In the genomic region with DNA sequence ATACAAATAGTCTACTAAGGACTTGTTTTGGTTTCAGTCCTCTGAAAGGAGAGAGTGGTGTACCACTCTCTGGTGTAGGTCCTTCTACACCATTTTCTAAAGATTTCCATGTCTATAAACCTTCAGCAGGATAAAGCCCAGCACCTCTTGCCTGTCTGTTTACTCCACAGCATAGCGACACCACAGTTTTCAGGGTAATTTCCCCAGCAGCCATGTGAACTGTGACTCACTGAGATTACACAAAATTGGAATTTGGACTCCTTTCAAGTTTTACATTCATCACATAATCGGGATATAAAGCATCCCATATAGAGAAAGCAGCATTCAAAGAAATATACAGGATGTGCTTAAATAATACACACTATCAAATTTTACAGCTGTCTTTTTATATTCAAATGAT, we compare ENCODE assay signal across 13 cellular contexts.
A peak's percentile ranks its signal among the peaks of the same experiment; 100 is the strongest.
DNase-seq lines count a peak whose midpoint lies in the region; ATAC-seq and TF ChIP-seq lines count a peak whose summit lies in the region.
"Had no signal": no experiment of that assay in that cellular context is flagged by ENCODE, and none has a peak within 500 bp of the region (broad histone marks: within the 10 kb centered on the region; RNA-seq: fewer than 3 reads in every experiment).

No MANE protein-coding gene starts in this region.

- H3K27ac Mint-ChIP-seq in chondrocyte (ENCODE audit: unreplicated experiment) (peak overlapping the region; percentile 54), mesothelial cell of epicardium (peak overlapping the region; percentile 53)
- H3K27ac Mint-ChIP-seq: T-cell had no signal

- H3K27me3 Mint-ChIP-seq in chondrocyte (ENCODE audit: low read depth) (no peaks in the 10 kb centered on the region), mesothelial cell of epicardium (ENCODE audit: low read depth) (no peaks in the 10 kb centered on the region)

- TF ChIP-seq EP300 in ovary (IDR thresholded peaks at IDR 0.05): no peak

- H3K4me1 ChIP-seq in ovary (ENCODE audit: insufficient read depth): peaks cover 1% of the 10 kb centered on the region
- H3K4me1 ChIP-seq: upper lobe of left lung had no signal

- H3K4me3 ChIP-seq in ovary: no peak overlapping the region
- H3K4me3 ChIP-seq: upper lobe of left lung had no signal

- no peaks in the 10 kb centered on the region for H3K27me3 ChIP-seq in ovary
- H3K27me3 ChIP-seq: upper lobe of left lung had no signal

- H3K4me1 Mint-ChIP-seq in chondrocyte (ENCODE audit: low read depth): peaks cover 40% of the 10 kb centered on the region
- peaks cover 42% of the 10 kb centered on the region for H3K4me1 Mint-ChIP-seq in mesothelial cell of epicardium
- H3K4me1 Mint-ChIP-seq: T-cell had no signal

- H3K36me3 Mint-ChIP-seq in chondrocyte (ENCODE audit: low read depth) (no peaks in the 10 kb centered on the region), mesothelial cell of epicardium (no peaks in the 10 kb centered on the region)
- H3K36me3 Mint-ChIP-seq: T-cell had no signal

- TF ChIP-seq CTCF in chondrocyte (IDR thresholded peaks at IDR 0.05): peak; percentile 25
- no peak for TF ChIP-seq CTCF in mesothelial cell of epicardium (IDR thresholded peaks at IDR 0.05; ENCODE audit: unreplicated experiment)
- TF ChIP-seq CTCF in ovary (IDR thresholded peaks at IDR 0.05): no peak

- peak; percentile 75 for DNase-seq in COLO829 (ENCODE audit: low spot score)
- peak; percentile 80 for DNase-seq in M059J (ENCODE audit: low read depth)
- DNase-seq in chondrocyte (ENCODE audit: low spot score): no peak
- no peak for DNase-seq in mesothelial cell of epicardium (ENCODE audit: low spot score in 2 of 2, unreplicated experiment in 2 of 2)
- no peak for DNase-seq in NCI-H345 (lab: John Stamatoyannopoulos, UW)
- no peak for DNase-seq in ovary
- DNase-seq in germinal center (ENCODE audit: low spot score): no peak
- DNase-seq: activated T-cell treated with anti-CD3 and anti-CD28 coated beads, Interleukin-2, amount 50 U/mL, for 4 hours; NCI-H1048; stimulated activated CD4-positive, alpha-beta T cell treated with anti-CD3 and anti-CD28 coated beads, Interleukin-4, amount 100 ng/mL, for 1 hour; T-cell; upper lobe of left lung had no signal

- no peak for TF ChIP-seq POLR2A in ovary (IDR thresholded peaks at IDR 0.05)

- no peak overlapping the region for H3K27ac ChIP-seq in ovary
- H3K27ac ChIP-seq: upper lobe of left lung had no signal

- H3K4me3 Mint-ChIP-seq in chondrocyte (ENCODE audit: unreplicated experiment) (no peak overlapping the region), mesothelial cell of epicardium (no peak overlapping the region)
- H3K4me3 Mint-ChIP-seq: activated T-cell treated with anti-CD3 and anti-CD28 coated beads, Interleukin-2, amount 50 U/mL, for 4 hours; T-cell had no signal

- 32 to 44% (median 32%) methylated on average over 2 of the region's 2 CpGs for WGBS in ovary, 3 donors

- no peaks in the 10 kb centered on the region for H3K9me3 ChIP-seq in ovary
- H3K9me3 ChIP-seq: upper lobe of left lung had no signal

- ATAC-seq in HG02981 (IDR thresholded peaks at IDR 0.05; ENCODE audit: unreplicated experiment): no peak
- ATAC-seq: activated T-cell treated with anti-CD3 and anti-CD28 coated beads, Interleukin-2, amount 50 U/mL, for 4 hours; T-cell had no signal

- H3K36me3 ChIP-seq in ovary: no peaks in the 10 kb centered on the region
- H3K36me3 ChIP-seq: upper lobe of left lung had no signal

- H3K9me3 Mint-ChIP-seq in chondrocyte (ENCODE audit: low read depth): no peaks in the 10 kb centered on the region
- peaks cover 10% of the 10 kb centered on the region for H3K9me3 Mint-ChIP-seq in mesothelial cell of epicardium
- H3K9me3 Mint-ChIP-seq: activated T-cell treated with anti-CD3 and anti-CD28 coated beads, Interleukin-2, amount 50 U/mL, for 4 hours; T-cell had no signal

- intact Hi-C loops in ovary (cut with DNase I): no loop called here

Comparison
In these comparisons a context has a peak if more than half of its experiments do, and no peak if none do; other contexts are left out.
1. DNase-seq: peak in COLO829 (single experiment) and M059J (single experiment); none in chondrocyte (single experiment), mesothelial cell of epicardium (0 of 2), NCI-H345 (single experiment), ovary (0 of 5) and germinal center (single experiment).